ENCODE assay signal across 8 cellular contexts in genomic region chr14:77023001-77023996, GRCh38. TPM values are rescaled to one million over a fixed set of nuclear protein-coding genes. Genes with fewer than 3 reads are reported as not detected.
DNase-seq lines count a peak whose midpoint lies in the region; ATAC-seq and TF ChIP-seq lines count a peak whose summit lies in the region.

No MANE protein-coding gene starts in this region.

- CTCF ChIA-PET in activated B cell treated with CpG ODN at 0.5 μM for 24 hours (lab: Charles Lee) = interaction anchor here (1.2 to 1.9 kb wide), 2 partner anchors 38 to 61 kb away, joined by 3 to 6 read pairs; no protein-coding TSS in a partner anchor

- H3K4me1 ChIP-seq in HUES64 (ENCODE audit: insufficient read depth, low read length) (peaks cover 30% of the 10 kb centered on the region), osteoblast (ENCODE audit: insufficient read depth, low read length) (peaks cover 29% of the 10 kb centered on the region)

- peaks cover 36% of the 10 kb centered on the region for H3K4me1 Mint-ChIP-seq in activated B cell treated with CpG ODN at 0.5 μM for 24 hours

- ATAC-seq in activated B cell treated with CpG ODN at 0.5 μM for 24 hours (ENCODE audit: low read depth) (no peak), GM21367 (IDR thresholded peaks at IDR 0.05; ENCODE audit: unreplicated experiment) (no peak), GM18867 (IDR thresholded peaks at IDR 0.05; ENCODE audit: unreplicated experiment) (no peak)

- no peak for TF ChIP-seq CTCF in activated B cell treated with CpG ODN at 0.5 μM for 24 hours (IDR thresholded peaks at IDR 0.05)
- TF ChIP-seq CTCF in osteoblast (IDR thresholded peaks at IDR 0.05; ENCODE audit: extremely low read depth, low read depth, low read length) = peak; percentile 16

- intact Hi-C loops in activated B cell treated with CpG ODN at 0.5 μM for 24 hours (cut with micrococcal nuclease) = no loop called here

- H3K4me2 ChIP-seq in osteoblast (ENCODE audit: insufficient read depth, low read length) = peak overlapping the region; percentile 83

- H3K9ac ChIP-seq in HUES64 (ENCODE audit: low read depth, low read length) = peak overlapping the region; percentile 15

- peak overlapping the region; percentile 4 for H3K27ac Mint-ChIP-seq in activated B cell treated with CpG ODN at 0.5 μM for 24 hours

- DNase-seq in AG08396 (ENCODE audit: low spot score) (peak; percentile 27), activated B cell treated with CpG ODN at 0.5 μM for 24 hours (no peak), fibroblast of peridontal ligament (ENCODE audit: extremely low read depth) (peak; percentile 43), osteoblast (ENCODE audit: insufficient read length, low spot score, missing footprints) (peak; percentile 92), D341Med (ENCODE audit: low spot score) (no peak)

- peaks cover 40% of the 10 kb centered on the region for H3K79me2 ChIP-seq in osteoblast (ENCODE audit: insufficient read depth, low read length)

- POLR2A ChIA-PET in activated B cell treated with CpG ODN at 0.5 μM for 24 hours (lab: Charles Lee) = interaction anchor here (0.6 to 2.1 kb wide), 6 partner anchors 17 to 69 kb away, joined by 3 to 17 read pairs (median 5); no protein-coding TSS in a partner anchor

- H3K9me3 ChIP-seq in HUES64 (ENCODE audit: insufficient read depth, low read depth, low read length) (no peaks in the 10 kb centered on the region), osteoblast (ENCODE audit: low read depth, low read length) (no peaks in the 10 kb centered on the region)

- H3K27me3 ChIP-seq in HUES64 (ENCODE audit: insufficient read depth, low read length) = peaks cover 5% of the 10 kb centered on the region; the same call in 1 of the 2 replicates
- H3K27me3 ChIP-seq in osteoblast (ENCODE audit: insufficient read depth, low read length) = no peaks in the 10 kb centered on the region

- peaks cover 27% of the 10 kb centered on the region for H4K20me1 ChIP-seq in osteoblast (ENCODE audit: insufficient read depth, low read length)

- no peak overlapping the region for H2AFZ ChIP-seq in osteoblast (ENCODE audit: low read length)

- H3K27me3 Mint-ChIP-seq in activated B cell treated with CpG ODN at 0.5 μM for 24 hours = no peaks in the 10 kb centered on the region

- H3K27ac ChIP-seq in HUES64 (ENCODE audit: low read depth, low read length) = peak overlapping the region; percentile 89; the same call in 1 of the 2 replicates
- peak overlapping the region; percentile 9 for H3K27ac ChIP-seq in osteoblast (ENCODE audit: low read depth, low read length)

- peak overlapping the region; percentile 70 for H3K4me3 ChIP-seq in HUES64 (ENCODE audit: low read length)
- H3K4me3 ChIP-seq in osteoblast (ENCODE audit: insufficient read depth, low read length) = peak overlapping the region; percentile 4

- H3K36me3 ChIP-seq in HUES64 (ENCODE audit: insufficient read depth, low read length) (no peaks in the 10 kb centered on the region), osteoblast (ENCODE audit: insufficient read depth, low read length) (peaks cover 12% of the 10 kb centered on the region)

- H3K4me3 Mint-ChIP-seq in activated B cell treated with CpG ODN at 0.5 μM for 24 hours = no peak overlapping the region

- peaks cover 19% of the 10 kb centered on the region for H3K36me3 Mint-ChIP-seq in activated B cell treated with CpG ODN at 0.5 μM for 24 hours (ENCODE audit: low read depth)

- no peaks in the 10 kb centered on the region for H3K9me3 Mint-ChIP-seq in activated B cell treated with CpG ODN at 0.5 μM for 24 hours

- WGBS in HUES64 = 72% methylated on average over 17 of the region's 17 CpGs

RNA-seq across cellular contexts. Expression of gene IRF2BPL, which starts 5.2 kb away (rescaled TPM):
- 46.8 TPM for polyA plus RNA-seq in HUES64 (2013, experiment 1 of 2)
- polyA plus RNA-seq in HUES64 (2013, experiment 2 of 2) = 53.2 TPM
- total RNA-seq in activated B cell treated with CpG ODN at 0.5 μM for 24 hours (14.0 and 14.5 TPM in 2 replicates), osteoblast (19.4 and 26.4 TPM in 2 replicates)

Comparison
In these comparisons a context has a peak if more than half of its experiments do, and no peak if none do; other contexts are left out.
1. DNase-seq: peak in AG08396 (single experiment), fibroblast of peridontal ligament (single experiment) and osteoblast (single experiment); none in activated B cell treated with CpG ODN at 0.5 μM for 24 hours (single experiment) and D341Med (single experiment).